24 cellular contexts compared by ENCODE assay signal in the genomic region with DNA sequence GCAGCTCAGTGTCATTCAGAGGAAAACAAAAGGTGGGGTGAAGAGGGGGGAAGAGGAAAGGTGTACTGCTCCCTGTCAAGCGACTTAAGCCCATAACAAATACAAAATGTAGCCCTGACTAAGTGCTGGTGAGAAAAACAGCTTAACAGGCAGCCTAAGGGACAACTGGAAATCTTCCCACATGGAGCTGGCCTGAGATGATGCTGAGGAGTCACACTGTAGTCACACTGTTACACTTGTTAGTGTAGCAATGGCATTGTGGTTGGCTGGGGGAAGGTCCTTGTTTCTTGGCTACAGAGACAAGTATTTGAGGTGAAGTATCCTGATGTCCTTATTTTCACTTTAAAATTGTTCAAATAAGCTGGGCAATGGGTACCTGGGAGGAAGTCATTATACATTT.
A peak's percentile ranks its signal among the peaks of the same experiment; 100 is the strongest.
DNase-seq lines count a peak whose midpoint lies in the region; ATAC-seq and TF ChIP-seq lines count a peak whose summit lies in the region.
"Had no signal": no experiment of that assay in that cellular context is flagged by ENCODE, and none has a peak within 500 bp of the region (broad histone marks: within the 10 kb centered on the region; RNA-seq: fewer than 3 reads in every experiment).

No MANE protein-coding gene starts in this region.

- H3K4me2 ChIP-seq in GM23248 (ENCODE audit: unreplicated experiment) (no peak overlapping the region), trophoblast cell (ENCODE audit: low read length) (no peak overlapping the region), hepatocyte (no peak overlapping the region)

- no peak overlapping the region for H2BK12ac ChIP-seq in trophoblast cell (ENCODE audit: low read length)

- H3F3A ChIP-seq in GM23248 (ENCODE audit: insufficient read depth) = no peaks in the 10 kb centered on the region

- H4K91ac ChIP-seq in trophoblast cell (ENCODE audit: low read depth, low read length) = no peak overlapping the region

- H4K8ac ChIP-seq in trophoblast cell (ENCODE audit: low read depth, low read length) = peak overlapping the region; percentile 54

- H3K9me2 ChIP-seq in GM23248 (ENCODE audit: insufficient read depth) (no peaks in the 10 kb centered on the region), hepatocyte (replicated peaks; ENCODE audit: insufficient read depth) (no peaks in the 10 kb centered on the region)

- WGBS in GM23248 (ENCODE audit: low coverage in 1 of 2, low lambda C conversion rate in 2 of 2, missing lambda C conversion rate in 2 of 2), 2 experiments = 80 to 100% methylated on average over 1 of the region's 1 CpG
- no CpG with 5 or more reads among the region's 1 CpG for WGBS in trophoblast cell (ENCODE audit: extremely low coverage, insufficient coverage, insufficient read length)
- 64% methylated on average over 1 of the region's 1 CpG for WGBS in hepatocyte (ENCODE audit: low lambda C conversion rate, missing lambda C conversion rate)

- no peak overlapping the region for H3K4me3 ChIP-seq in GM23248
- H3K4me3 ChIP-seq in trophoblast cell (ENCODE audit: low read depth, low read length) = no peak overlapping the region
- H3K4me3 ChIP-seq in hepatocyte = no peak overlapping the region
- H3K4me3 ChIP-seq: left lung, mucosa of descending colon, sigmoid colon, stomach, tibial nerve had no signal

- H3K27ac ChIP-seq in GM23248 (no peak overlapping the region), trophoblast cell (ENCODE audit: low read depth, low read length) (peak overlapping the region; percentile 51), hepatocyte (no peak overlapping the region)
- H3K27ac ChIP-seq: left lung, sigmoid colon, stomach, WERI-Rb-1 had no signal

- H3K18ac ChIP-seq in trophoblast cell (ENCODE audit: low read length) = peak overlapping the region; percentile 53

- no peak overlapping the region for H3K23ac ChIP-seq in trophoblast cell (ENCODE audit: low read length)

- no peak overlapping the region for H4K12ac ChIP-seq in trophoblast cell (ENCODE audit: low read depth, low read length)

- ATAC-seq in esophagus mucosa = peak; percentile 53
- ATAC-seq in HG03159 (IDR thresholded peaks at IDR 0.05; ENCODE audit: unreplicated experiment) = no peak
- ATAC-seq: activated naive CD4-positive, alpha-beta T cell treated with anti-CD3 and anti-CD28 coated beads, Interleukin-2, amount 50 U/mL, for 72 hours; left lung; mucosa of descending colon had no signal

- H2BK5ac ChIP-seq in trophoblast cell (ENCODE audit: low read depth, low read length, poor library complexity) = no peak overlapping the region

- H3K9ac ChIP-seq in GM23248 = no peak overlapping the region
- no peak overlapping the region for H3K9ac ChIP-seq in trophoblast cell (ENCODE audit: low read length)

- H3K9me3 ChIP-seq in GM23248 (ENCODE audit: low read depth) (no peaks in the 10 kb centered on the region), trophoblast cell (ENCODE audit: insufficient read depth, low read depth, low read length) (no peaks in the 10 kb centered on the region), hepatocyte (ENCODE audit: low read depth) (no peaks in the 10 kb centered on the region)
- H3K9me3 ChIP-seq: left lung, mucosa of descending colon, sigmoid colon, stomach, tibial nerve had no signal

- H3K4me1 ChIP-seq in GM23248 (ENCODE audit: insufficient read depth) (no peaks in the 10 kb centered on the region), trophoblast cell (ENCODE audit: control insufficient read depth in 1 of 2, insufficient read depth in 2 of 2, low read length in 2 of 2) (peaks cover 3 to 9% of the 10 kb centered on the region in 2 experiments), hepatocyte (ENCODE audit: insufficient read depth) (no peaks in the 10 kb centered on the region)
- H3K4me1 ChIP-seq: left lung had no signal

- no peak overlapping the region for H3K14ac ChIP-seq in trophoblast cell (ENCODE audit: low read length)

- H2BK120ac ChIP-seq in trophoblast cell (ENCODE audit: insufficient read depth, low read length, poor library complexity) = no peak overlapping the region

- in situ Hi-C loops in GM23248 (cut with MboI) = no loop called here

- peak; percentile 43 for DNase-seq in GM23248
- DNase-seq in M059J (ENCODE audit: low read depth) = peak; percentile 12
- no peak for DNase-seq in trophoblast cell
- no peak for DNase-seq in hepatocyte (ENCODE audit: low spot score)
- no peak for DNase-seq in NCI-H69 (lab: John Stamatoyannopoulos, UW)
- no peak for DNase-seq in iPS-NIHi7 (ENCODE audit: extremely low spot score)
- DNase-seq: anterior cingulate cortex; central memory CD4-positive, alpha-beta T cell; EL; immature natural killer cell; KG1; left lung; mucosa of descending colon; NCI-H1048; NCI-H187 treated with DMSO at 0.1 percent for 48 hours; NCI-H526 treated with DMSO at 0.1 percent for 48 hours; sigmoid colon; stimulated activated CD4-positive, alpha-beta T cell treated with anti-CD3 and anti-CD28 coated beads, Interleukin-15, amount 100 ng/mL, for 24 hours; stomach; WERI-Rb-1 had no signal

- no peaks in the 10 kb centered on the region for H3K36me3 ChIP-seq in GM23248 (ENCODE audit: low read depth)
- H3K36me3 ChIP-seq in trophoblast cell (ENCODE audit: control insufficient read depth in 1 of 2, insufficient read depth in 2 of 2, low read length in 2 of 2) = peaks cover 4% of the 10 kb centered on the region in 2 experiments
- H3K36me3 ChIP-seq in hepatocyte (replicated peaks; ENCODE audit: insufficient read depth, low read depth) = no peaks in the 10 kb centered on the region
- H3K36me3 ChIP-seq: left lung, sigmoid colon, WERI-Rb-1 had no signal

- no peaks in the 10 kb centered on the region for H3K79me1 ChIP-seq in trophoblast cell (ENCODE audit: low read length)

- H3K79me2 ChIP-seq in GM23248 (ENCODE audit: insufficient read depth) (no peaks in the 10 kb centered on the region), trophoblast cell (ENCODE audit: control insufficient read depth, insufficient read depth, low read length, poor library complexity) (no peaks in the 10 kb centered on the region), hepatocyte (no peaks in the 10 kb centered on the region)

- H3K4ac ChIP-seq in trophoblast cell (ENCODE audit: low read depth, low read length) = no peak overlapping the region

- no peaks in the 10 kb centered on the region for H4K20me1 ChIP-seq in GM23248 (ENCODE audit: insufficient read depth)
- no peaks in the 10 kb centered on the region for H4K20me1 ChIP-seq in hepatocyte (ENCODE audit: insufficient read depth, poor library complexity, severe bottlenecking)

- H3K27me3 ChIP-seq in GM23248 (replicated peaks; ENCODE audit: insufficient read depth) (no peaks in the 10 kb centered on the region), trophoblast cell (ENCODE audit: insufficient read depth, low read length) (no peaks in the 10 kb centered on the region), hepatocyte (no peaks in the 10 kb centered on the region)
- H3K27me3 ChIP-seq: left lung, sigmoid colon, stomach, tibial nerve had no signal

- H2AK5ac ChIP-seq in trophoblast cell (ENCODE audit: low read length) = peak overlapping the region; percentile 62

- TF ChIP-seq CTCF in hepatocyte (IDR thresholded peaks at IDR 0.05; ENCODE audit: poor library complexity) = no peak

- no peak overlapping the region for H2AFZ ChIP-seq in GM23248
- H2AFZ ChIP-seq in trophoblast cell (ENCODE audit: insufficient read depth, low read length, poor library complexity) = no peak overlapping the region
- H2AFZ ChIP-seq in hepatocyte = no peak overlapping the region

Comparison
In these comparisons a context has a peak if more than half of its experiments do, and no peak if none do; other contexts are left out.
1. DNase-seq: peak in GM23248 (single experiment) and M059J (single experiment); none in trophoblast cell (0 of 2), hepatocyte (single experiment), NCI-H69 (single experiment) and iPS-NIHi7 (single experiment).